ENCODE assay signal across 11 cellular contexts in the genomic region with DNA sequence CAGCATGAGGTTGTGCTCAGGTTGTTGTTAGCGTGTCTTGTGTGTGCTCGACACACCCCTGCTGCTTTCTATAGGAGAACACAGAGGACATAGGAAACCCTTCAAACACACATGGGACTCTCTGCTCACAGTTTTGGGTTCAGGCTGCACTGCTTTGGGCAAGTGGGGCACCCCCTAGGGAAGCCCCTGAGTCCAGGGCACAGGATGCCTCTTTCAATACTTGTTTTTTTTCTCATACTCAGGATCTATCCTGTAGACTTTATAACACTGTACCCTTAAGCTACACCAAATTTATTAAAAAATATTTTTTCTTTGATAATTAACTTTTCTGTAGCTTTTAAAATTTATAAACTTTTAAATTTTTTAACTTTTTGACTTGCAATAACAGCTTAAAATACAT. TPM values are rescaled to one million over a fixed set of nuclear protein-coding genes. Genes with fewer than 3 reads are reported as not detected.
DNase-seq lines count a peak whose midpoint lies in the region; ATAC-seq lines count a peak whose summit lies in the region.
"Not testable (repeated sequence)": the region's sequence is repeated elsewhere in the genome, so short reads cannot be mapped to it uniquely, and the experiment has no call there.
"Had no signal": no experiment of that assay in that cellular context is flagged by ENCODE, and none has a peak within 500 bp of the region (broad histone marks: within the 10 kb centered on the region; RNA-seq: fewer than 3 reads in every experiment).

No MANE protein-coding gene starts in this region.

- DNase-seq in mesenteric fat pad (ENCODE audit: low spot score) (peak; percentile 9), posterior vena cava (ENCODE audit: low spot score) (peak; percentile 15)

- not testable (repeated sequence) for H3K4me1 Mint-ChIP-seq in stimulated activated memory B cell treated with anti-CD40 and anti-IgM and Interleukin-4, amounts not matched to agents 10 μg/mL and 1 μg/mL and 100 μg/mL, for 72 hours

- ATAC-seq in GM18502 (IDR thresholded peaks at IDR 0.05; ENCODE audit: poor library complexity, unreplicated experiment) (peak; percentile 60), GM18868 (IDR thresholded peaks at IDR 0.05; ENCODE audit: unreplicated experiment) (peak; percentile 72)
- peak; percentile 28 for ATAC-seq in stimulated activated memory B cell treated with anti-CD40 and anti-IgM and Interleukin-4, amounts not matched to agents 10 μg/mL and 1 μg/mL and 100 μg/mL, for 72 hours

- not testable (repeated sequence) for H3K36me3 Mint-ChIP-seq in stimulated activated memory B cell treated with anti-CD40 and anti-IgM and Interleukin-4, amounts not matched to agents 10 μg/mL and 1 μg/mL and 100 μg/mL, for 72 hours

- H3K9me3 Mint-ChIP-seq in stimulated activated memory B cell treated with anti-CD40 and anti-IgM and Interleukin-4, amounts not matched to agents 10 μg/mL and 1 μg/mL and 100 μg/mL, for 72 hours = not testable (repeated sequence)

- H3K4me3 Mint-ChIP-seq in stimulated activated memory B cell treated with anti-CD40 and anti-IgM and Interleukin-4, amounts not matched to agents 10 μg/mL and 1 μg/mL and 100 μg/mL, for 72 hours = not testable (repeated sequence)

- not testable (repeated sequence) for H3K27me3 Mint-ChIP-seq in stimulated activated memory B cell treated with anti-CD40 and anti-IgM and Interleukin-4, amounts not matched to agents 10 μg/mL and 1 μg/mL and 100 μg/mL, for 72 hours

- intact Hi-C loops in posterior vena cava (cut with DNase I) = not testable (repeated sequence)

- H3K27ac Mint-ChIP-seq in stimulated activated memory B cell treated with anti-CD40 and anti-IgM and Interleukin-4, amounts not matched to agents 10 μg/mL and 1 μg/mL and 100 μg/mL, for 72 hours = not testable (repeated sequence)

RNA-seq across cellular contexts. Expression of a gene that starts 55.3 kb away (rescaled TPM):
- not detected for total RNA-seq in mesenteric fat pad
- not detected for total RNA-seq in posterior vena cava
- total RNA-seq: A172; B cell; Caco-2; Calu3; CD4-positive, alpha-beta T cell; CD8-positive, alpha-beta T cell had no signal

Comparison
In these comparisons a context has a peak if more than half of its experiments do, and no peak if none do; other contexts are left out.
1. Peak in every context shown above with its lines: DNase-seq and ATAC-seq.